ENCODE assay signal across 9 cellular contexts in the genomic region with DNA sequence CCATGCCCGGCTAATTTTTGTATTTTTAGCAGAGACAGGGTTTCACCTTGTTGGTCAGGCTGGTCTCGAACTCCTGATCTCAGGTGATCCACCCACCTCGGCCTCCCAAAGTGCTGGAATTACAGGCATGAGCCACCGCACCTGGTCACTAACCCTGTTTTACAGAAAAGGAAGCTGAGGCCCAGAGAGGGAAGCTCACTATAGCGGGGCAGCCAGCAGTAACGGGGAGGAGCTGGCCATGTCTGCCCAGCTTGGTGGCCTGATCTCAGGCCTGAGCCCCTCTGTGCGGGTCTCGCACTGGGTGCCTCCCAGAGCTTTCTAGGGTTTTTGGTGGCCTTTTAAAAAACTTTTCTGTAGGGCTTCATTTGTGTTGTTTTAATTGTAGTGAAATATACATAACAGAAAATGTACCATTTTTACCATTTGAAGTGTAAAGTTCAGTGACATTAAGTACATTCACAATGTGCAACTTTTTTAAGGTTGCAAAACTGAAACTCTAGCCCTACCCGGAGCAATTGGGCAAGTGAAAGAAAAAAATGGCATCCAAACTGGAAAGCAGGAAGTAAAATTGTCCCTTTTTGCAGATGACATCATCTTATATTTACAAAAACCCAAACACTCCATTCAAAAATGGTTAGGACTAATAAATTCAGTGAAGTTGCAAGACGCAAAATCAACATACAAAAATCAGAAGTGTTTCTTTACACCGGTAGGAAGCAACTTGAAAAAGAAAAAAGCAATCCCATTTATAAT. TPM values are rescaled to one million over a fixed set of nuclear protein-coding genes. Genes with fewer than 3 reads are reported as not detected.
DNase-seq lines count a peak whose midpoint lies in the region; ATAC-seq and TF ChIP-seq lines count a peak whose summit lies in the region.
"Had no signal": no experiment of that assay in that cellular context is flagged by ENCODE, and none has a peak within 500 bp of the region (broad histone marks: within the 10 kb centered on the region; RNA-seq: fewer than 3 reads in every experiment).

No MANE protein-coding gene starts in this region.

- peak overlapping the region in 1 of 2 experiments; percentile 62; a peak in 3 of 4 replicates for H3K4me3 ChIP-seq in Panc1 (ENCODE audit: low read depth in 2 of 2, low read length in 2 of 2)
- H3K4me3 ChIP-seq in endocrine pancreas (ENCODE audit: control insufficient read depth, insufficient read depth, low read length), result peak overlapping the region; percentile 38
- peak overlapping the region; percentile 64 for H3K4me3 ChIP-seq in thoracic aorta
- H3K4me3 ChIP-seq: lung had no signal

- ATAC-seq in Panc1, result peak; percentile 19; the same call in 1 of the 2 replicates
- ATAC-seq in thoracic aorta (ENCODE audit: insufficient number of reproducible peaks, low FRiP score, low read depth), result no peak

- H3K36me3 ChIP-seq in Panc1 (ENCODE audit: control insufficient read depth, insufficient read depth, low read length) (no peaks in the 10 kb centered on the region), endocrine pancreas (ENCODE audit: control insufficient read depth, insufficient read depth, low read length) (no peaks in the 10 kb centered on the region), thoracic aorta (no peaks in the 10 kb centered on the region)

- peak overlapping the region; percentile 75 for H3K4me3 Mint-ChIP-seq in activated naive CD4-positive, alpha-beta T cell treated with anti-CD3 and anti-CD28 coated beads, Interleukin-2, amount 10 ng/mL, durations not matched to agents 7 days and 5 days
- H3K4me3 Mint-ChIP-seq in glutamatergic neuron (ENCODE audit: unreplicated experiment), result no peak overlapping the region

- POLR2A ChIA-PET in Panc1 (lab: Charles Lee), result no interaction called here

- H3K36me3 Mint-ChIP-seq in activated naive CD4-positive, alpha-beta T cell treated with anti-CD3 and anti-CD28 coated beads, Interleukin-2, amount 10 ng/mL, durations not matched to agents 7 days and 5 days, result peaks cover 7% of the 10 kb centered on the region
- H3K36me3 Mint-ChIP-seq in glutamatergic neuron (ENCODE audit: unreplicated experiment), result no peaks in the 10 kb centered on the region

- peaks cover 14% of the 10 kb centered on the region; the same call in 1 of the 2 replicates for H3K9me3 ChIP-seq in Panc1 (ENCODE audit: control insufficient read depth, insufficient read depth, low read depth, low read length)
- H3K9me3 ChIP-seq in endocrine pancreas (ENCODE audit: control insufficient read depth, low read length), result peaks cover 3% of the 10 kb centered on the region
- H3K9me3 ChIP-seq in thoracic aorta, result peaks cover 10% of the 10 kb centered on the region

- BruUV-seq in Panc1 (replicated peaks; lab: Mats Ljungman, UMichigan), result no TSS peak

- intact Hi-C loops in Panc1 (cut with micrococcal nuclease; ENCODE audit: unreplicated experiment), result no loop called here

- peaks cover 58% of the 10 kb centered on the region for H3K27me3 Mint-ChIP-seq in activated naive CD4-positive, alpha-beta T cell treated with anti-CD3 and anti-CD28 coated beads, Interleukin-2, amount 10 ng/mL, durations not matched to agents 7 days and 5 days
- peaks cover 3% of the 10 kb centered on the region for H3K27me3 Mint-ChIP-seq in glutamatergic neuron (ENCODE audit: unreplicated experiment)

- peaks cover 16% of the 10 kb centered on the region for H3K9me3 Mint-ChIP-seq in activated naive CD4-positive, alpha-beta T cell treated with anti-CD3 and anti-CD28 coated beads, Interleukin-2, amount 10 ng/mL, durations not matched to agents 7 days and 5 days
- H3K9me3 Mint-ChIP-seq in glutamatergic neuron (ENCODE audit: unreplicated experiment), result peaks cover 3% of the 10 kb centered on the region

- TF ChIP-seq CTCF in Panc1 (IDR thresholded peaks at IDR 0.05) (no peak), thoracic aorta (IDR thresholded peaks at IDR 0.05) (no peak), glutamatergic neuron (IDR thresholded peaks at IDR 0.05; ENCODE audit: partially characterized antibody, unreplicated experiment) (no peak)

- no peak for DNase-seq in activated naive CD4-positive, alpha-beta T cell treated with anti-CD3 and anti-CD28 coated beads, Interleukin-2, amount 10 ng/mL, durations not matched to agents 7 days and 5 days
- no peak for DNase-seq in activated naive CD4-positive, alpha-beta T cell treated with Interleukin-2 at 50 U/mL for 16 hours
- DNase-seq in Panc1 (ENCODE audit: low read depth, low spot score) (no peak), thoracic aorta (ENCODE audit: low spot score) (no peak), DMS153 (lab: John Stamatoyannopoulos, UW) (no peak), NCI-H748 treated with DMSO at 0.1 percent for 48 hours (lab: John Stamatoyannopoulos, UW) (no peak), glutamatergic neuron (no peak)

- H3K4me1 ChIP-seq in Panc1 (ENCODE audit: control insufficient read depth, insufficient read depth, low read length) (no peaks in the 10 kb centered on the region), endocrine pancreas (ENCODE audit: control insufficient read depth, insufficient read depth, low read length) (no peaks in the 10 kb centered on the region), thoracic aorta (ENCODE audit: control insufficient read depth in 1 of 2, low read depth in 2 of 2) (no peaks in the 10 kb centered on the region)

- in situ Hi-C loops in Panc1 (cut with HindIII; ENCODE audit: low pct_unique_long_range_greater_than_20kb, low sequenced_read_pairs), result no loop called here

- H3K27me3 ChIP-seq in Panc1 (ENCODE audit: control insufficient read depth, insufficient read depth, low read length), result no peaks in the 10 kb centered on the region
- no peaks in the 10 kb centered on the region for H3K27me3 ChIP-seq in endocrine pancreas (ENCODE audit: control insufficient read depth, insufficient read depth, low read length)
- no peaks in the 10 kb centered on the region for H3K27me3 ChIP-seq in thoracic aorta (replicated peaks; ENCODE audit: insufficient read depth)

- H3K27ac Mint-ChIP-seq in activated naive CD4-positive, alpha-beta T cell treated with anti-CD3 and anti-CD28 coated beads, Interleukin-2, amount 10 ng/mL, durations not matched to agents 7 days and 5 days, result peak overlapping the region; percentile 90
- H3K27ac Mint-ChIP-seq in glutamatergic neuron (ENCODE audit: unreplicated experiment), result no peak overlapping the region

- peaks cover 26% of the 10 kb centered on the region for H3K4me1 Mint-ChIP-seq in activated naive CD4-positive, alpha-beta T cell treated with anti-CD3 and anti-CD28 coated beads, Interleukin-2, amount 10 ng/mL, durations not matched to agents 7 days and 5 days
- peaks cover 4% of the 10 kb centered on the region for H3K4me1 Mint-ChIP-seq in glutamatergic neuron (ENCODE audit: low read depth, unreplicated experiment)

- no peak overlapping the region for H3K9ac ChIP-seq in endocrine pancreas (ENCODE audit: control insufficient read depth, insufficient read depth, low read length)

- CTCF ChIA-PET in activated naive CD4-positive, alpha-beta T cell treated with anti-CD3 and anti-CD28 coated beads, Interleukin-2, amount 10 ng/mL, durations not matched to agents 7 days and 5 days (lab: Charles Lee), result interaction anchor here (0.9 to 4.1 kb wide), 12 partner anchors 9 to 189 kb away, joined by 3 to 26 read pairs (median 6); partner anchors contain the start of gene CYTH4
- CTCF ChIA-PET in Panc1 (lab: Charles Lee), result interaction anchor here (0.7 kb wide), 1 partner anchor 15 kb away, joined by 6 read pairs; no protein-coding TSS in a partner anchor

- peak overlapping the region; percentile 66 for H3K27ac ChIP-seq in Panc1 (ENCODE audit: low read length)
- peak overlapping the region in 1 of 2 donors; percentile 17 for H3K27ac ChIP-seq in thoracic aorta

RNA-seq across cellular contexts. Expression of gene CYTH4, which starts 14.5 kb away (rescaled TPM):
- total RNA-seq in Panc1 (2021; ENCODE audit: unreplicated experiment), result 1.3 TPM
- polyA plus RNA-seq in Panc1 (2012; ENCODE audit: insufficient read length), result 1.6 TPM
- 10 to 100 TPM; 50.8 to 78.0 TPM for total RNA-seq in thoracic aorta
- not detected for total RNA-seq in glutamatergic neuron (ENCODE audit: unreplicated experiment)

RNA-seq across cellular contexts. Expression of gene RAC2, which starts 23.8 kb away (rescaled TPM):
- total RNA-seq in Panc1 (2021; ENCODE audit: unreplicated experiment) (1.5 TPM), thoracic aorta (10 to 100 TPM; 10.7 to 16.2 TPM), glutamatergic neuron (ENCODE audit: unreplicated experiment) (not detected)
- polyA plus RNA-seq in Panc1 (2012; ENCODE audit: insufficient read length), result 0.55 TPM

RNA-seq across cellular contexts. Expression of gene SSTR3, which starts 55.6 kb away (rescaled TPM):
- 0.08 TPM for total RNA-seq in Panc1 (2021; ENCODE audit: unreplicated experiment)
- polyA plus RNA-seq in Panc1 (2012; ENCODE audit: insufficient read length), result not detected
- not detected for total RNA-seq in thoracic aorta
- total RNA-seq in glutamatergic neuron (ENCODE audit: unreplicated experiment), result not detected

Comparison
In these comparisons a context has a peak if more than half of its experiments do, and no peak if none do; other contexts are left out.
1. RNA of gene CYTH4, which starts 14.5 kb away (total RNA-seq): 50.8 to 78.0 TPM in thoracic aorta; 1.3 TPM in Panc1 (single experiment) and not detected in glutamatergic neuron (single experiment); every median in the first group is over 10 times any median in the second.